In the genomic region with DNA sequence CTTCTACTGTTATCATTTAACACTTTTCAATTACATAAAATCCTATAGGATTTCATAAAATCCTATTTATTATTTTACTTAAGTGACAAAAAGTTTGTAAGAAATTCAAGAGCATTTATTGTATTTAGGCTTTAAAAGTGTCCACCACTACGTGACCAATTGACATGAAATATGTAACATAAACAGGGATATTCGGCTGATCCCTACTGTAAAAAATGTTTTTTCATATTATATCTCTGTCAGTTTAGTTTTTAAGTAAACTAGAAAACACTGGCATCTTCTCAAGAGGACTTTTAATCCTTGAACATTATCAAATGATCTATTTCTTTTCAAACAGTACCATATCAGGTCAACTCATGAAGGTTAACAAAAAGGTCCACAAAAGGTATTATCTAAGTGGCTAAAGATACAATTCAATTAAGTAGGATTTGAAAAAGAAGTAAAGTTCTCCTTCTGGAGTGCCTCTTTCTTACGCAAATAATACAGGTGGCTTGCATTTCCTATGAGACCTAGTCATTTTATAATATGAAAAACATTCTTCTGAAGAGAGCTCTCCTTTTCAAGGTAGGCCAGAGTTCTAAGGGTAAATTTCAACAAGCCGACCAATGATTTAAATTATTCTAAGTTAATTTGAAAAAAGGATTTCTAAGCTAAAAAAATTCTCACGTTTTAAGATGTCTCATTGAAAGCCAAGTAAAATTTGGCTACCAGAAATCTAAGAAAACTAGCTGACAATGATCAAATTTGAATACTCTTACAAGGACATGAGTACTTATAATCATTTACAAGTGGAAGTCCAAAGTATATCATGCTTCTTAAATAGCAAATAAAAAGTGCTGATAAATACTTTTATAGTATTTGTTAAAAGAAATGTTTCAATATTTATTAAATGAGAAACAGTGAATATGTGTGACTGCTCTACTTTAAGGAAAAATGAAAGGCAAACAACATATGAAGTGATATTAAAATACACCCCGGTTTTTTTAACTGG, we compare ENCODE assay signal across 8 cellular contexts.
DNase-seq lines count a peak whose midpoint lies in the region; ATAC-seq and TF ChIP-seq lines count a peak whose summit lies in the region.

No MANE protein-coding gene starts in this region.

- H3K79me1 ChIP-seq in trophoblast cell (ENCODE audit: low read length), result peaks cover 3% of the 10 kb centered on the region

- peaks cover 27% of the 10 kb centered on the region for H3K4me1 Mint-ChIP-seq in activated naive CD4-positive, alpha-beta T cell treated with anti-CD3 and anti-CD28 coated beads for 36 hours (ENCODE audit: low read depth)
- H3K4me1 Mint-ChIP-seq in activated CD8-positive, alpha-beta T cell treated with anti-CD3 and anti-CD28 coated beads for 36 hours (ENCODE audit: low read depth), result peaks cover 22% of the 10 kb centered on the region

- H3K4ac ChIP-seq in trophoblast cell (ENCODE audit: low read depth, low read length), result no peak overlapping the region

- H3K4me3 ChIP-seq in iPS-11a (ENCODE audit: low read depth, low read length) (peak overlapping the region; percentile 90), subcutaneous abdominal adipose tissue (ENCODE audit: low read depth in 1 of 5, low read length in 5 of 5) (peak overlapping the region; percentile 74 to 89 (median 78)), trophoblast cell (ENCODE audit: low read depth, low read length) (no peak overlapping the region)

- no peak overlapping the region for H3K23ac ChIP-seq in trophoblast cell (ENCODE audit: low read length)

- WGBS in trophoblast cell (ENCODE audit: extremely low coverage, insufficient coverage, insufficient read length), result no CpG with 5 or more reads among the region's 6 CpGs

- H4K12ac ChIP-seq in trophoblast cell (ENCODE audit: low read depth, low read length), result no peak overlapping the region

- H3K9ac ChIP-seq in subcutaneous abdominal adipose tissue (ENCODE audit: low read length in 5 of 5) (peak overlapping the region; percentile 40 to 96 (median 79)), trophoblast cell (ENCODE audit: low read length) (no peak overlapping the region)

- no peak overlapping the region for H3K18ac ChIP-seq in trophoblast cell (ENCODE audit: low read length)

- peak overlapping the region; percentile 98 for H3K27ac Mint-ChIP-seq in activated naive CD4-positive, alpha-beta T cell treated with anti-CD3 and anti-CD28 coated beads for 36 hours
- peak overlapping the region; percentile 96 for H3K27ac Mint-ChIP-seq in activated CD8-positive, alpha-beta T cell treated with anti-CD3 and anti-CD28 coated beads for 36 hours

- peak overlapping the region; percentile 88 for H3K4me3 Mint-ChIP-seq in activated naive CD4-positive, alpha-beta T cell treated with anti-CD3 and anti-CD28 coated beads for 36 hours
- peak overlapping the region; percentile 86 for H3K4me3 Mint-ChIP-seq in activated CD8-positive, alpha-beta T cell treated with anti-CD3 and anti-CD28 coated beads for 36 hours

- peaks cover 0 to 35% (median 31%) of the 10 kb centered on the region in 5 donors for H3K4me1 ChIP-seq in subcutaneous abdominal adipose tissue (ENCODE audit: control insufficient read depth in 5 of 5, insufficient read depth in 5 of 5, low read length in 5 of 5)
- no peaks in the 10 kb centered on the region for H3K4me1 ChIP-seq in trophoblast cell (ENCODE audit: control insufficient read depth in 1 of 2, insufficient read depth in 2 of 2, low read length in 2 of 2)

- no peak overlapping the region for H2BK120ac ChIP-seq in trophoblast cell (ENCODE audit: insufficient read depth, low read length, poor library complexity)

- no peak overlapping the region for H2BK5ac ChIP-seq in trophoblast cell (ENCODE audit: low read depth, low read length, poor library complexity)

- no peak for TF ChIP-seq CTCF in activated CD8-positive, alpha-beta T cell treated with anti-CD3 and anti-CD28 coated beads for 36 hours (IDR thresholded peaks at IDR 0.05)

- H3K14ac ChIP-seq in trophoblast cell (ENCODE audit: low read length), result no peak overlapping the region

- peak overlapping the region; percentile 98 for H3K27ac ChIP-seq in subcutaneous abdominal adipose tissue (ENCODE audit: low read depth, low read length)
- no peak overlapping the region for H3K27ac ChIP-seq in trophoblast cell (ENCODE audit: low read depth, low read length)

- no peak overlapping the region for H3K4me2 ChIP-seq in trophoblast cell (ENCODE audit: low read length)

- intact Hi-C loops in activated naive CD4-positive, alpha-beta T cell treated with anti-CD3 and anti-CD28 coated beads for 36 hours (cut with micrococcal nuclease), result loop anchor here (5.0 to 10.0 kb wide), 4 partner anchors 632 to 1364 kb away; a partner anchor contains a TSS
- intact Hi-C loops in activated CD8-positive, alpha-beta T cell treated with anti-CD3 and anti-CD28 coated beads for 36 hours (cut with micrococcal nuclease), result loop anchor here (5.0 to 10.0 kb wide), 3 partner anchors 92 to 366 kb away; a partner anchor contains a TSS
- intact Hi-C loops in posterior cingulate gyrus (cut with DNase I), result loop anchor here (5.0 kb wide), 1 partner anchor 54 kb away; no protein-coding TSS in a partner anchor

- H2AFZ ChIP-seq in trophoblast cell (ENCODE audit: insufficient read depth, low read length, poor library complexity), result no peak overlapping the region

- no peak overlapping the region for H2AK5ac ChIP-seq in trophoblast cell (ENCODE audit: low read length)

- H3K36me3 ChIP-seq in subcutaneous abdominal adipose tissue (ENCODE audit: control insufficient read depth in 5 of 5, insufficient read depth in 5 of 5, low read length in 5 of 5) (no peaks in the 10 kb centered on the region), trophoblast cell (ENCODE audit: control insufficient read depth in 1 of 2, insufficient read depth in 2 of 2, low read length in 2 of 2) (no peaks in the 10 kb centered on the region)

- DNase-seq in activated naive CD4-positive, alpha-beta T cell treated with anti-CD3 and anti-CD28 coated beads for 36 hours, result no peak
- no peak for DNase-seq in activated naive CD4-positive, alpha-beta T cell treated with Interleukin-2 at 50 U/mL for 16 hours
- no peak for DNase-seq in activated CD8-positive, alpha-beta T cell treated with anti-CD3 and anti-CD28 coated beads for 36 hours
- DNase-seq in COLO829 (ENCODE audit: low spot score) (no peak), trophoblast cell (no peak), posterior cingulate gyrus (no peak)

- POLR2A ChIA-PET in activated CD8-positive, alpha-beta T cell treated with anti-CD3 and anti-CD28 coated beads for 36 hours (lab: Charles Lee), result interaction anchor here (1.1 to 2.1 kb wide), 2 partner anchors 255 to 364 kb away, joined by 3 to 5 read pairs; a partner anchor contains a TSS

- no peaks in the 10 kb centered on the region for H3K9me3 ChIP-seq in subcutaneous abdominal adipose tissue (ENCODE audit: control insufficient read depth in 5 of 5, low read length in 5 of 5)
- no peaks in the 10 kb centered on the region for H3K9me3 ChIP-seq in trophoblast cell (ENCODE audit: insufficient read depth, low read depth, low read length)

- peaks cover 6% of the 10 kb centered on the region for H3K36me3 Mint-ChIP-seq in activated naive CD4-positive, alpha-beta T cell treated with anti-CD3 and anti-CD28 coated beads for 36 hours (ENCODE audit: low read depth)
- H3K36me3 Mint-ChIP-seq in activated CD8-positive, alpha-beta T cell treated with anti-CD3 and anti-CD28 coated beads for 36 hours (ENCODE audit: low read depth), result peaks cover 11% of the 10 kb centered on the region

- peaks cover 3% of the 10 kb centered on the region for H3K79me2 ChIP-seq in trophoblast cell (ENCODE audit: control insufficient read depth, insufficient read depth, low read length, poor library complexity)

- no peaks in the 10 kb centered on the region for H3K27me3 Mint-ChIP-seq in activated naive CD4-positive, alpha-beta T cell treated with anti-CD3 and anti-CD28 coated beads for 36 hours (ENCODE audit: low read depth)
- no peaks in the 10 kb centered on the region for H3K27me3 Mint-ChIP-seq in activated CD8-positive, alpha-beta T cell treated with anti-CD3 and anti-CD28 coated beads for 36 hours

- no peaks in the 10 kb centered on the region for H3K9me3 Mint-ChIP-seq in activated naive CD4-positive, alpha-beta T cell treated with anti-CD3 and anti-CD28 coated beads for 36 hours
- no peaks in the 10 kb centered on the region for H3K9me3 Mint-ChIP-seq in activated CD8-positive, alpha-beta T cell treated with anti-CD3 and anti-CD28 coated beads for 36 hours

- no peak overlapping the region for H4K8ac ChIP-seq in trophoblast cell (ENCODE audit: low read depth, low read length)

- no peak overlapping the region for H4K91ac ChIP-seq in trophoblast cell (ENCODE audit: low read depth, low read length)

- H3K27me3 ChIP-seq in subcutaneous abdominal adipose tissue (ENCODE audit: control insufficient read depth in 5 of 5, insufficient read depth in 4 of 5, low read length in 5 of 5) (no peaks in the 10 kb centered on the region), trophoblast cell (ENCODE audit: insufficient read depth, low read length) (no peaks in the 10 kb centered on the region)

- no peak for ATAC-seq in activated CD8-positive, alpha-beta T cell treated with anti-CD3 and anti-CD28 coated beads for 36 hours

- H2BK12ac ChIP-seq in trophoblast cell (ENCODE audit: low read length), result no peak overlapping the region

- CTCF ChIA-PET in activated naive CD4-positive, alpha-beta T cell treated with anti-CD3 and anti-CD28 coated beads for 36 hours (lab: Charles Lee), result interaction anchor here (0.9 to 2.3 kb wide), 4 partner anchors 50 to 453 kb away, joined by 3 to 7 read pairs (median 4); no protein-coding TSS in a partner anchor
- CTCF ChIA-PET in activated CD8-positive, alpha-beta T cell treated with anti-CD3 and anti-CD28 coated beads for 36 hours (lab: Charles Lee), result interaction anchor here (0.7 to 1.8 kb wide), 5 partner anchors 10 to 100 kb away, joined by 3 to 4 read pairs (median 3); no protein-coding TSS in a partner anchor
